Comparison of ENCODE assay signal across 22 cellular contexts in genomic region chr2:220586980-220587549, GRCh38.
"Had no signal": no experiment of that assay in that cellular context is flagged by ENCODE, and none has a peak within 500 bp of the region (broad histone marks: within the 10 kb centered on the region; RNA-seq: fewer than 3 reads in every experiment).

No MANE protein-coding gene starts in this region.

- H3K27me3 Mint-ChIP-seq: activated B cell treated with CpG ODN at 0.5 μM for 24 hours; activated naive CD4-positive, alpha-beta T cell treated with anti-CD3 and anti-CD28 coated beads, Interleukin-2, amount 50 U/mL, for 24 hours; T-helper 17 cell had no signal

- FAIRE-seq: endometrium, TTC549, urothelium cell line had no signal

- H3K4me3 Mint-ChIP-seq: activated B cell treated with CpG ODN at 0.5 μM for 24 hours; activated CD8-positive, alpha-beta T cell treated with anti-CD3 and anti-CD28 coated beads, Interleukin-2, amount 10 ng/mL, durations not matched to agents 7 days and 5 days; activated naive CD4-positive, alpha-beta T cell treated with anti-CD3 and anti-CD28 coated beads, Interleukin-2, amount 50 U/mL, for 24 hours; nephron progenitor cell; stimulated activated effector memory CD8-positive, alpha-beta T cell treated with anti-CD3 and anti-CD28 coated beads, Interleukin-12 subunit alpha, Interleukin-12 subunit beta, amount 100 ng/mL, for 72 hours; T-helper 17 cell had no signal

- H3K4me1 Mint-ChIP-seq: activated B cell treated with CpG ODN at 0.5 μM for 24 hours; activated naive CD4-positive, alpha-beta T cell treated with anti-CD3 and anti-CD28 coated beads, Interleukin-2, amount 50 U/mL, for 24 hours; stimulated activated effector memory CD8-positive, alpha-beta T cell treated with anti-CD3 and anti-CD28 coated beads, Interleukin-12 subunit alpha, Interleukin-12 subunit beta, amount 100 ng/mL, for 72 hours; T-helper 17 cell had no signal

- H3K27ac Mint-ChIP-seq: activated B cell treated with CpG ODN at 0.5 μM for 24 hours; activated CD8-positive, alpha-beta T cell treated with anti-CD3 and anti-CD28 coated beads, Interleukin-2, amount 10 ng/mL, durations not matched to agents 7 days and 5 days; activated naive CD4-positive, alpha-beta T cell treated with anti-CD3 and anti-CD28 coated beads, Interleukin-2, amount 50 U/mL, for 24 hours; stimulated activated effector memory CD8-positive, alpha-beta T cell treated with anti-CD3 and anti-CD28 coated beads, Interleukin-12 subunit alpha, Interleukin-12 subunit beta, amount 100 ng/mL, for 72 hours; T-helper 17 cell had no signal

- DNase-seq: activated B cell treated with CpG ODN at 0.5 μM for 24 hours; activated CD4-positive, alpha-beta T cell treated with anti-CD3 and anti-CD28 coated beads for 48 hours; activated CD8-positive, alpha-beta memory T cell treated with anti-CD3 and anti-CD28 coated beads, Interleukin-2, amount 50 U/mL, for 4 hours; activated CD8-positive, alpha-beta T cell treated with anti-CD3 and anti-CD28 coated beads, Interleukin-2, amount 10 ng/mL, durations not matched to agents 7 days and 5 days; activated effector memory CD4-positive, alpha-beta T cell treated with anti-CD3 and anti-CD28 coated beads, Interleukin-2, amount 50 U/mL, for 16 hours; activated T-cell treated with anti-CD3 and anti-CD28 coated beads, Interleukin-2, amount 50 U/mL, for 48 hours; amniotic stem cell; caudate nucleus; colonic mucosa; heart right ventricle; left ventricle myocardium inferior; mesendoderm; nephron progenitor cell; T-helper 17 cell; thyroid gland had no signal

- H3K4me3 ChIP-seq: colonic mucosa, gastroesophageal sphincter, heart right ventricle, left ventricle myocardium inferior, prostate gland, thyroid gland had no signal

- H3K9me3 Mint-ChIP-seq: activated B cell treated with CpG ODN at 0.5 μM for 24 hours; activated naive CD4-positive, alpha-beta T cell treated with anti-CD3 and anti-CD28 coated beads, Interleukin-2, amount 50 U/mL, for 24 hours; nephron progenitor cell; stimulated activated effector memory CD8-positive, alpha-beta T cell treated with anti-CD3 and anti-CD28 coated beads, Interleukin-12 subunit alpha, Interleukin-12 subunit beta, amount 100 ng/mL, for 72 hours had no signal

- H3K36me3 Mint-ChIP-seq: activated naive CD4-positive, alpha-beta T cell treated with anti-CD3 and anti-CD28 coated beads, Interleukin-2, amount 50 U/mL, for 24 hours; stimulated activated effector memory CD8-positive, alpha-beta T cell treated with anti-CD3 and anti-CD28 coated beads, Interleukin-12 subunit alpha, Interleukin-12 subunit beta, amount 100 ng/mL, for 72 hours had no signal
